8 cellular contexts compared by ENCODE assay signal in the genomic region with DNA sequence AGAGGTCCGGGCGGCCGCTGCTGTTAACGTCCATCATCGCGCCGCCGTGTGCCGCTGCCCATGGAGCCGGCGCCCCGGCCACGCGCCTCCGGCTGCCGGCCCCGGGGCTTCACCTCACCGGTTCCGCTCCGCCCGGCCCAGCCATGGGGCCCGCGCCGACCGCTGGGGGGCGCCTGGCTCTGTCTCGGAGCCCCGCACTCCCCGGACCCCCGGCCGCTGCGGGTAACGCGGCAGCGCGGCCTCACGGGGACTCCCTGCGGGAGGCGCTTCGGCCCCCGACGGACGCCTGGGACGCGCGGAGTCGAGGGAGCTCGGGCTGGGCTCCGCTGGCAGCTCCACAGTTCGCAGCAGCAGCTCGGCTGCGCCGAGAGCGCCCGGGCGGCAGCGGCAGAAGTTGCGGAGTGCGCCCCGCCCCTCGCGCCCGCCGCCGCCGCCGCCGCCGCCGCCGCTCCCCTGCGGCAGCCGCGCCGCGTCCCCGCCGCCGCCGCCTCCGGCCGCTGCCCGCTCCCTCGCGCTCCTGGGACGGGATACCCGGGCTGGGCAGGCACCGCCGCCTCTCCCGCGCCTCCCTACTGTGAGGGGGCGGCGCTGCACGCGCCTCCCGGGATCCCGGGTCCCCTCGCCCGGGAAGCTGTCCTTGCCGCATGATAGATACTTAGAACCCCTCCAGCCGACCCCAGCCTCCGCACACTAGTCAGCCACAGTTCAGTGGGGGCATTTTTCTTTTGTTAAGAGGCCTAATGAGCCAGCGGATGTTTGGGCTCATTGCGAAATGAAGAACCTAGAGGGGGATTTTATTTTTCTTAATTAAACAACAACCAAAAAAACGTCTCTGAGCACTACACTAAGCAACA. TPM values are rescaled to one million over a fixed set of nuclear protein-coding genes. Genes with fewer than 3 reads are reported as not detected.
DNase-seq lines count a peak whose midpoint lies in the region; ATAC-seq, FAIRE-seq and TF ChIP-seq lines count a peak whose summit lies in the region.

Gene HTR7, minus strand, starts transcription at position 405 of the 854 bp plus-strand sequence. Its CDS starts 368 bp downstream, at position 37.

- TF ChIP-seq POLR2A in heart left ventricle (IDR thresholded peaks at IDR 0.05): no peak

- TF ChIP-seq CTCF in RWPE2 (IDR thresholded peaks at IDR 0.05; ENCODE audit: poor library complexity, severe bottlenecking) (peak; percentile 87), heart left ventricle (IDR thresholded peaks at IDR 0.05) (peak in 11 of 12 donors; percentile 24 to 75 (median 61))

- H3K4me1 ChIP-seq in ACC112 (ENCODE audit: control insufficient read depth, insufficient read depth, low read length, unreplicated experiment): peaks cover 21% of the 10 kb centered on the region
- peaks cover 30% of the 10 kb centered on the region for H3K4me1 ChIP-seq in RWPE2 (ENCODE audit: insufficient read depth, poor library complexity, severe bottlenecking)
- H3K4me1 ChIP-seq in heart left ventricle: peaks cover 0 to 23% (median 5%) of the 10 kb centered on the region in 12 donors

- DNase-seq in GM18507 (ENCODE audit: extremely low spot score, insufficient read length, low read depth): peak; percentile 46
- DNase-seq in RWPE2 (ENCODE audit: low spot score): peak; percentile 52
- peak; percentile 71 for DNase-seq in activated naive CD4-positive, alpha-beta T cell treated with anti-CD3 and anti-CD28 coated beads, Interleukin-2, amount 50 U/mL, for 16 hours
- peak; percentile 51 to 85 (median 63) for DNase-seq in heart left ventricle
- peak; percentile 86 for DNase-seq in posterior vena cava (ENCODE audit: low spot score)

- no peak for FAIRE-seq in GM18507 (lab: Jason Lieb, UNC)

- 1 to 4% (median 2%) methylated on average over 25 to 105 of the region's 105 CpGs for WGBS in heart left ventricle, 4 donors

- peak within 1 kb of the TSS; percentile 85 for H3K4me3 ChIP-seq in ACC112 (ENCODE audit: low read depth, low read length)
- peak within 1 kb of the TSS; percentile 71 for H3K4me3 ChIP-seq in RWPE2 (ENCODE audit: severe bottlenecking)
- H3K4me3 ChIP-seq in heart left ventricle: peak within 1 kb of the TSS; percentile 45 to 83 (median 64)

- intact Hi-C loops in heart left ventricle (cut with DNase I): loop anchor here in 5 of 10 donors (5.0 to 10.0 kb wide), 4 partner anchors 101 to 1063 kb away; no protein-coding TSS in a partner anchor
- intact Hi-C loops in posterior vena cava (cut with DNase I): loop anchor here in 1 of 2 donors (5.0 kb wide), 1 partner anchor 1056 kb away; no protein-coding TSS in a partner anchor

- ATAC-seq in HG03025 (IDR thresholded peaks at IDR 0.05; ENCODE audit: low FRiP score, unreplicated experiment) (peak; percentile 55), RWPE2 (ENCODE audit: low read depth) (peak; percentile 52), heart left ventricle (peak in 3 of 4 donors; percentile 66 to 91 (median 88)), HG03378 (IDR thresholded peaks at IDR 0.05; ENCODE audit: unreplicated experiment) (no peak)

- H3K36me3 ChIP-seq in ACC112 (ENCODE audit: insufficient read depth, low read length) (no peaks in the 10 kb centered on the region), RWPE2 (ENCODE audit: low read depth) (no peaks in the 10 kb centered on the region), heart left ventricle (no peaks in the 10 kb centered on the region)

- peak within 1 kb of the TSS; percentile 99 for H2AFZ ChIP-seq in ACC112 (ENCODE audit: low read length, unreplicated experiment)

- no peaks in the 10 kb centered on the region for H3K27me3 ChIP-seq in ACC112 (ENCODE audit: insufficient read depth, low read length)
- H3K27me3 ChIP-seq in RWPE2 (ENCODE audit: insufficient read depth, poor library complexity, severe bottlenecking): no peaks in the 10 kb centered on the region
- peaks cover 12 to 46% (median 43%) of the 10 kb centered on the region in 9 donors for H3K27me3 ChIP-seq in heart left ventricle

- H3K9me3 ChIP-seq in RWPE2 (ENCODE audit: severe bottlenecking): no peaks in the 10 kb centered on the region
- no peaks in the 10 kb centered on the region for H3K9me3 ChIP-seq in heart left ventricle

- H3K27ac ChIP-seq in ACC112 (ENCODE audit: low read depth, low read length): peak within 1 kb of the TSS; percentile 80
- H3K27ac ChIP-seq in RWPE2 (ENCODE audit: poor library complexity, severe bottlenecking): peak within 1 kb of the TSS; percentile 96
- peak within 1 kb of the TSS in 5 of 12 donors; percentile 17 to 79 (median 60) for H3K27ac ChIP-seq in heart left ventricle

- peaks cover 13% of the 10 kb centered on the region for H3K79me2 ChIP-seq in ACC112 (ENCODE audit: control insufficient read depth, insufficient read depth, low read length, unreplicated experiment)

RNA-seq across cellular contexts. Expression of gene HTR7, which starts in this region (rescaled TPM):
- total RNA-seq in heart left ventricle: under 1 TPM in 6 of 9 donors, not detected in 3; 0.10 to 0.66 (median 0.26) TPM
- polyA plus RNA-seq in heart left ventricle: under 1 TPM in 1 of 2 donors, not detected in 1; 0.17 TPM
- total RNA-seq in posterior vena cava: 1 to 10 TPM in 1 of 2 donors, under 1 TPM in 1; 0.83 to 1.0 TPM

Comparison
In these comparisons a context has a peak if more than half of its experiments do, and no peak if none do; other contexts are left out.
1. Peak in DNase-seq, ATAC-seq and H3K4me3 ChIP-seq in heart left ventricle; RNA of the gene not detected or under 1 TPM.